17 cellular contexts compared by ENCODE assay signal in genomic region chr3:51354172-51354571, GRCh38. TPM values are rescaled to one million over a fixed set of nuclear protein-coding genes. Genes with fewer than 3 reads are reported as not detected.
DNase-seq lines count a peak whose midpoint lies in the region; ATAC-seq and TF ChIP-seq lines count a peak whose summit lies in the region.
"Had no signal": no experiment of that assay in that cellular context is flagged by ENCODE, and none has a peak within 500 bp of the region (broad histone marks: within the 10 kb centered on the region; RNA-seq: fewer than 3 reads in every experiment).

No MANE protein-coding gene starts in this region.

- H3K27me3 Mint-ChIP-seq in MCF 10A (ENCODE audit: insufficient read depth, unreplicated experiment) = no peaks in the 10 kb centered on the region

- TF ChIP-seq CTCF in MCF 10A (IDR thresholded peaks at IDR 0.05; ENCODE audit: unreplicated experiment) (no peak), breast epithelium (IDR thresholded peaks at IDR 0.05) (no peak)

- H3K36me3 ChIP-seq in breast epithelium = no peaks in the 10 kb centered on the region
- H3K36me3 ChIP-seq in SJSA1 = no peaks in the 10 kb centered on the region
- H3K36me3 ChIP-seq: BE2C had no signal

- BruUV-seq in MCF 10A (replicated peaks; lab: Mats Ljungman, UMichigan) = no TSS peak

- no peaks in the 10 kb centered on the region for H3K9me3 ChIP-seq in breast epithelium
- no peaks in the 10 kb centered on the region for H3K9me3 ChIP-seq in SJSA1 (replicated peaks)
- H3K9me3 ChIP-seq: BE2C had no signal

- H3K4me1 Mint-ChIP-seq in MCF 10A (ENCODE audit: insufficient read depth, unreplicated experiment) = no peaks in the 10 kb centered on the region
- H3K4me1 Mint-ChIP-seq: CD4-positive, CD25-positive, alpha-beta regulatory T cell; CD8-positive, alpha-beta memory T cell had no signal

- H3K27me3 ChIP-seq in breast epithelium = no peaks in the 10 kb centered on the region
- no peaks in the 10 kb centered on the region for H3K27me3 ChIP-seq in SJSA1 (replicated peaks)
- H3K27me3 ChIP-seq: BE2C had no signal

- POLR2A ChIA-PET in MCF 10A (lab: Yijun Ruan, JAX) = no interaction called here

- no peak for ATAC-seq in GM18505 (IDR thresholded peaks at IDR 0.05; ENCODE audit: unreplicated experiment)
- ATAC-seq: GM12878 had no signal

- no peaks in the 10 kb centered on the region for H3K36me3 Mint-ChIP-seq in MCF 10A (ENCODE audit: insufficient read depth, unreplicated experiment)
- H3K36me3 Mint-ChIP-seq: CD4-positive, CD25-positive, alpha-beta regulatory T cell had no signal

- CTCF ChIA-PET in MCF 10A (lab: Yijun Ruan, JAX) = interaction anchor here (0.6 to 1.7 kb wide), 5 partner anchors 9 to 804 kb away, joined by 3 to 11 read pairs (median 3); no protein-coding TSS in a partner anchor

- H3K4me1 ChIP-seq in breast epithelium = no peaks in the 10 kb centered on the region
- H3K4me1 ChIP-seq in SJSA1 (replicated peaks) = peaks cover 28% of the 10 kb centered on the region
- H3K4me1 ChIP-seq: BE2C had no signal

- H3K27ac ChIP-seq in breast epithelium = no peak overlapping the region
- H3K27ac ChIP-seq in SJSA1 = peak overlapping the region; percentile 77

- intact Hi-C loops in MCF 10A (cut with micrococcal nuclease) (no loop called here), breast epithelium (cut with DNase I; ENCODE audit: low total_unique reads) (no loop called here)

- H3K4me3 ChIP-seq in breast epithelium = no peak overlapping the region
- no peak overlapping the region for H3K4me3 ChIP-seq in SJSA1
- H3K4me3 ChIP-seq: GM12878 had no signal

- no peak for DNase-seq in MCF 10A (ENCODE audit: unreplicated experiment)
- no peak for DNase-seq in breast epithelium (ENCODE audit: low spot score in 2 of 2)
- no peak for DNase-seq in SJSA1 (ENCODE audit: low read depth in 1 of 2, low spot score in 2 of 2)
- DNase-seq in mesenteric fat pad (ENCODE audit: low spot score) = peak; percentile 69
- DNase-seq in NCI-H187 (lab: John Stamatoyannopoulos, UW) = no peak
- DNase-seq: ACHN; BE2C; C1 segment of cervical spinal cord; CD4-positive, CD25-positive, alpha-beta regulatory T cell; CD8-positive, alpha-beta memory T cell; COR-L47; DMS53; DND-41; EL; H9 had no signal

- no peak for TF ChIP-seq POLR2A in breast epithelium (IDR thresholded peaks at IDR 0.05)
- no peak for TF ChIP-seq POLR2A in GM18505 (IDR thresholded peaks at IDR 0.05; ENCODE audit: borderline replicate concordance, extremely low read depth, insufficient read depth, insufficient read length)

- no peak overlapping the region for H3K4me3 Mint-ChIP-seq in MCF 10A (ENCODE audit: unreplicated experiment)
- H3K4me3 Mint-ChIP-seq: CD4-positive, CD25-positive, alpha-beta regulatory T cell; CD8-positive, alpha-beta memory T cell; H9 had no signal

- H3K9me3 Mint-ChIP-seq in MCF 10A (ENCODE audit: unreplicated experiment) = no peaks in the 10 kb centered on the region
- H3K9me3 Mint-ChIP-seq: CD8-positive, alpha-beta memory T cell; H9 had no signal

- peak overlapping the region; percentile 17 for H3K27ac Mint-ChIP-seq in MCF 10A (ENCODE audit: low read depth, unreplicated experiment)

RNA-seq across cellular contexts. Expression of gene MANF, which starts 30.9 kb away (rescaled TPM):
- total RNA-seq in MCF 10A (2022) = 271 and 273 TPM in 2 replicates
- 10 to 100 TPM; 34.2 to 80.6 (median 40.0) TPM for total RNA-seq in breast epithelium
- total RNA-seq in SJSA1 (2014; rRNA removed; shearing (Covaris generic)) = 146 and 161 TPM in 2 replicates
- 87.8 TPM for total RNA-seq in mesenteric fat pad

RNA-seq across cellular contexts. Expression of gene RBM15B, which starts 36.9 kb away (rescaled TPM):
- total RNA-seq in MCF 10A (2022) (32.5 and 33.6 TPM in 2 replicates), breast epithelium (10 to 100 TPM; 24.6 to 32.5 (median 28.7) TPM), mesenteric fat pad (28.0 TPM)
- 10.4 and 16.9 TPM in 2 replicates for total RNA-seq in SJSA1 (2014; rRNA removed; shearing (Covaris generic))
